35 cellular contexts compared by ENCODE assay signal in the genomic region with DNA sequence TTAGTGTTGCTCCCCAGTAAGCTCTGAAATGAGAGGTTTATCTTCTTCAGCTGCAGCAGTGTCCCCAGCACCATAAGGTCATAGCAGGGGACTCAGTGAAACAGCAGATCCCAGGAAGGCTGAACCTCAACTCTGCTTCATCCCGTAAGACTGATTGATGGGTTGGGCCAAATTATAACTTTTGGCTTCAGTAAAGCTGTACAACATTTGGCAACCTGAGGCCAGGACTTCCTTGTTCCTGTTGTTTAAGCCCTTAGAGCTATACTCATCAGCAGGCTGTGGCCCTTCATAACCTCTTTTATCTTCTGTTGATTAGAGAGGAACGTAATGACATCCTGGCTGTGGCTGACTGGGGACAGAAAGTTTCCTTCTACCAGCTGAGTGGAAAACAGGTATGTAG. TPM values are rescaled to one million over a fixed set of nuclear protein-coding genes. Genes with fewer than 3 reads are reported as not detected.
DNase-seq lines count a peak whose midpoint lies in the region; ATAC-seq, FAIRE-seq and TF ChIP-seq lines count a peak whose summit lies in the region.
"Had no signal": no experiment of that assay in that cellular context is flagged by ENCODE, and none has a peak within 500 bp of the region (broad histone marks: within the 10 kb centered on the region; RNA-seq: fewer than 3 reads in every experiment).

No MANE protein-coding gene starts in this region.

- in situ Hi-C loops in HepG2 (cut with HindIII; ENCODE audit: extremely low pct_ligation_motif_present, low pct_unique_long_range_greater_than_20kb), result no loop called here

- no peaks in the 10 kb centered on the region for H3K27me3 Mint-ChIP-seq in effector memory CD8-positive, alpha-beta T cell
- H3K27me3 Mint-ChIP-seq: activated CD4-positive, alpha-beta T cell treated with anti-CD3 and anti-CD28 coated beads, Interleukin-2, amount 10 ng/mL, durations not matched to agents 7 days and 5 days; central memory CD8-positive, alpha-beta T cell; stimulated activated naive CD8-positive, alpha-beta T cell treated with anti-CD3 and anti-CD28 coated beads, Interleukin-15, amount 100 ng/mL, for 72 hours had no signal

- H3K4me2 ChIP-seq in HepG2 (ENCODE audit: low read depth, low read length), result no peak overlapping the region

- no peaks in the 10 kb centered on the region for H4K20me1 ChIP-seq in HepG2 (ENCODE audit: insufficient read depth, low read length)

- no peak for DNase-seq in HepG2 (ENCODE audit: low spot score)
- no peak for DNase-seq in right lobe of liver
- no peak for DNase-seq in effector memory CD8-positive, alpha-beta T cell
- no peak for DNase-seq in stimulated activated CD4-positive, alpha-beta T cell treated with anti-CD3 and anti-CD28 coated beads, Interleukin-2, amount 100 ng/mL, for 48 hours
- no peak for DNase-seq in stimulated activated CD4-positive, alpha-beta T cell treated with anti-CD3 and anti-CD28 coated beads, Interleukin-15, amount 100 ng/mL, for 24 hours
- DNase-seq in vagina (ENCODE audit: extremely low spot score in 2 of 2), result no peak
- DNase-seq: activated CD4-positive, alpha-beta T cell treated with anti-CD3 and anti-CD28 coated beads, Interleukin-2, amount 10 ng/mL, durations not matched to agents 7 days and 5 days; activated naive CD4-positive, alpha-beta T cell treated with anti-CD3 and anti-CD28 coated beads, Interleukin-2, amount 50 U/mL, for 16 hours; anterior cingulate cortex; COR-L47; DMS79; foreskin fibroblast; GF-D8; GM23248; HFFc6; hippocampal formation; Karpas-422; lower lobe of right lung; MV-4-11; NCI-H1694 treated with DMSO at 0.1 percent for 48 hours; NCI-H2171 treated with DMSO at 0.1 percent for 48 hours; NCI-H526; stimulated activated naive CD8-positive, alpha-beta T cell treated with anti-CD3 and anti-CD28 coated beads, Interleukin-15, amount 100 ng/mL, for 72 hours had no signal

- TF ChIP-seq RAD21 in liver (IDR thresholded peaks at IDR 0.05) (no peak), HepG2 (CRISPR knock-in tag; IDR thresholded peaks at IDR 0.05) (no peak)

- no peaks in the 10 kb centered on the region for H3K36me3 ChIP-seq in liver (ENCODE audit: control insufficient read depth in 4 of 4, insufficient read depth in 3 of 4, low read depth in 1 of 4, low read length in 3 of 4)
- peaks cover 1 to 2% of the 10 kb centered on the region in 2 experiments; a peak in 1 of 5 replicates for H3K36me3 ChIP-seq in HepG2 (replicated peaks in 1 of 2; ENCODE audit: control insufficient read depth in 1 of 2, insufficient read depth in 2 of 2, low read length in 2 of 2)
- H3K36me3 ChIP-seq in gastroesophageal sphincter, result peaks cover 0 to 85% of the 10 kb centered on the region in 2 donors
- peaks cover 0 to 3% (median 0%) of the 10 kb centered on the region in 4 donors for H3K36me3 ChIP-seq in right lobe of liver
- H3K36me3 ChIP-seq in vagina, result peaks cover 0 to 5% of the 10 kb centered on the region in 2 donors

- no peak for TF ChIP-seq POLR2A in HepG2 (IDR thresholded peaks at IDR 0.05; ENCODE audit: insufficient read depth in 1 of 2, low read depth in 2 of 2, low read length in 2 of 2)
- no peak for TF ChIP-seq POLR2A in gastroesophageal sphincter (IDR thresholded peaks at IDR 0.05)
- no peak for TF ChIP-seq POLR2A in right lobe of liver (IDR thresholded peaks at IDR 0.05)
- TF ChIP-seq POLR2A in vagina (IDR thresholded peaks at IDR 0.05), result no peak

- H3K27me3 ChIP-seq in liver (ENCODE audit: control insufficient read depth in 4 of 4, insufficient read depth in 4 of 4, low read length in 3 of 4), result no peaks in the 10 kb centered on the region
- no peaks in the 10 kb centered on the region for H3K27me3 ChIP-seq in HepG2 (ENCODE audit: control insufficient read depth in 1 of 2, insufficient read depth in 2 of 2, low read length in 2 of 2)
- H3K27me3 ChIP-seq in gastroesophageal sphincter, result no peaks in the 10 kb centered on the region
- no peaks in the 10 kb centered on the region for H3K27me3 ChIP-seq in right lobe of liver
- H3K27me3 ChIP-seq in vagina, result no peaks in the 10 kb centered on the region
- H3K27me3 ChIP-seq: SJSA1, tibial nerve had no signal

- H3K9me3 ChIP-seq in liver (ENCODE audit: control insufficient read depth in 4 of 4, low read length in 3 of 4) (no peaks in the 10 kb centered on the region), HepG2 (ENCODE audit: low read length) (no peaks in the 10 kb centered on the region), gastroesophageal sphincter (no peaks in the 10 kb centered on the region), right lobe of liver (no peaks in the 10 kb centered on the region), vagina (no peaks in the 10 kb centered on the region)
- H3K9me3 ChIP-seq: lower lobe of right lung, SJSA1, tibial nerve had no signal

- no peak for FAIRE-seq in HepG2 (lab: Jason Lieb, UNC)
- FAIRE-seq: A204.1, RCC 7860 had no signal

- TF ChIP-seq EP300 in HepG2 (IDR thresholded peaks at IDR 0.05; ENCODE audit: low read depth in 2 of 2, low read length in 2 of 2) (no peak), HepG2 (CRISPR knock-in tag; IDR thresholded peaks at IDR 0.05; ENCODE audit: borderline replicate concordance) (no peak), gastroesophageal sphincter (IDR thresholded peaks at IDR 0.05) (no peak)

- peak overlapping the region in 1 of 2 donors; percentile 1 for H3K27ac Mint-ChIP-seq in effector memory CD8-positive, alpha-beta T cell
- H3K27ac Mint-ChIP-seq: activated CD4-positive, alpha-beta T cell treated with anti-CD3 and anti-CD28 coated beads, Interleukin-2, amount 10 ng/mL, durations not matched to agents 7 days and 5 days; HFFc6; T-helper 1 cell treated with Interleukin-12 subunit alpha and Interleukin-12 subunit beta and Interleukin-4 antibody, amounts not matched to agents 30 μg/mL and 1 μg/mL, for 36 hours had no signal

- no peaks in the 10 kb centered on the region for H3K4me1 Mint-ChIP-seq in effector memory CD8-positive, alpha-beta T cell (ENCODE audit: low read depth in 2 of 2)
- H3K4me1 Mint-ChIP-seq: central memory CD8-positive, alpha-beta T cell; stimulated activated naive CD8-positive, alpha-beta T cell treated with anti-CD3 and anti-CD28 coated beads, Interleukin-15, amount 100 ng/mL, for 72 hours had no signal

- H3K79me2 ChIP-seq in HepG2 (ENCODE audit: insufficient read depth, low read length), result no peaks in the 10 kb centered on the region

- H3K9ac ChIP-seq in liver (ENCODE audit: low read depth in 1 of 2, low read length in 2 of 2) (no peak overlapping the region), HepG2 (ENCODE audit: insufficient read depth, low read depth, low read length) (no peak overlapping the region)
- H3K9ac ChIP-seq: GM23248 had no signal

- H3K36me3 Mint-ChIP-seq in effector memory CD8-positive, alpha-beta T cell (ENCODE audit: insufficient read depth), result peaks cover 5% of the 10 kb centered on the region

- 22% methylated on average over 2 of the region's 2 CpGs for WGBS in liver
- 82% methylated on average over 2 of the region's 2 CpGs for whole genome bisulfite sequencing in HepG2 (ENCODE audit: low lambda C conversion rate)
- WGBS in gastroesophageal sphincter (ENCODE audit: low coverage in 1 of 2), 2 donors, result 56% methylated on average over 2 of the region's 2 CpGs; no CpG with 5 or more reads in 1 of the 2 donors
- 25% methylated on average over 2 of the region's 2 CpGs for WGBS in right lobe of liver (ENCODE audit: insufficient coverage, low coverage, low lambda C conversion rate, missing lambda C conversion rate)

- no peak for ATAC-seq in HepG2
- ATAC-seq in gastroesophageal sphincter, result peak; percentile 46
- ATAC-seq in right lobe of liver, result peak; percentile 43 to 78 (median 68)
- ATAC-seq in effector memory CD8-positive, alpha-beta T cell (replicated peaks), result no peak
- ATAC-seq: sciatic nerve; stimulated activated naive CD8-positive, alpha-beta T cell treated with anti-CD3 and anti-CD28 coated beads, Interleukin-15, amount 100 ng/mL, for 72 hours had no signal

- H3K27ac ChIP-seq in liver (ENCODE audit: low read depth in 1 of 2, low read length in 2 of 2) (no peak overlapping the region), HepG2 (ENCODE audit: extremely low read length, insufficient read depth, low read length) (no peak overlapping the region), gastroesophageal sphincter (no peak overlapping the region), right lobe of liver (peak overlapping the region; percentile 49 to 76 (median 62)), vagina (no peak overlapping the region)
- H3K27ac ChIP-seq: epithelial cell of prostate, GM23248, lower lobe of right lung, SJSA1, tibial nerve, VCaP had no signal

- BruUV-seq in HepG2 (replicated peaks; lab: Mats Ljungman, UMichigan), result no TSS peak

- CTCF ChIA-PET in HepG2 (lab: Yijun Ruan, JAX; ENCODE audit: low intra/inter-chr PET ratio, low total read pairs), result no interaction called here

- peaks cover 11 to 42% (median 30%) of the 10 kb centered on the region in 4 donors for H3K4me1 ChIP-seq in liver (ENCODE audit: control insufficient read depth in 4 of 4, insufficient read depth in 4 of 4, low read length in 3 of 4)
- peaks cover 34% of the 10 kb centered on the region for H3K4me1 ChIP-seq in HepG2 (ENCODE audit: insufficient read depth, low read length)
- H3K4me1 ChIP-seq in gastroesophageal sphincter, result no peaks in the 10 kb centered on the region
- H3K4me1 ChIP-seq in right lobe of liver, result peaks cover 0 to 48% (median 20%) of the 10 kb centered on the region in 4 donors
- no peaks in the 10 kb centered on the region for H3K4me1 ChIP-seq in vagina
- H3K4me1 ChIP-seq: tibial nerve had no signal

- H3K4me3 ChIP-seq in liver (ENCODE audit: low read depth in 1 of 3, low read length in 3 of 3) (no peak overlapping the region), HepG2 (replicated peaks in 1 of 3; ENCODE audit: insufficient read depth in 1 of 3, low read depth in 2 of 3, low read length in 3 of 3) (no peak overlapping the region), gastroesophageal sphincter (no peak overlapping the region), right lobe of liver (no peak overlapping the region), vagina (no peak overlapping the region)
- H3K4me3 ChIP-seq: GM23248, lower lobe of right lung, SJSA1, tibial nerve had no signal

- H3K4me3 Mint-ChIP-seq in effector memory CD8-positive, alpha-beta T cell, result no peak overlapping the region
- H3K4me3 Mint-ChIP-seq: activated CD4-positive, alpha-beta T cell treated with anti-CD3 and anti-CD28 coated beads, Interleukin-2, amount 10 ng/mL, durations not matched to agents 7 days and 5 days; central memory CD8-positive, alpha-beta T cell; HFFc6; neural crest cell; stimulated activated naive CD8-positive, alpha-beta T cell treated with anti-CD3 and anti-CD28 coated beads, Interleukin-15, amount 100 ng/mL, for 72 hours; T-helper 1 cell treated with Interleukin-12 subunit alpha and Interleukin-12 subunit beta and Interleukin-4 antibody, amounts not matched to agents 30 μg/mL and 1 μg/mL, for 36 hours had no signal

- intact Hi-C loops in HepG2 (cut with micrococcal nuclease; ENCODE audit: unreplicated experiment) (no loop called here), right lobe of liver (cut with DNase I) (no loop called here), vagina (cut with DNase I) (no loop called here)

- H2AFZ ChIP-seq in HepG2 (ENCODE audit: low read length), result no peak overlapping the region
- H2AFZ ChIP-seq: GM23248 had no signal

- TF ChIP-seq CTCF in liver (IDR thresholded peaks at IDR 0.05; ENCODE audit: low read depth, low read length, missing input control), result no peak
- no peak for TF ChIP-seq CTCF in HepG2 (CRISPR knock-in tag; IDR thresholded peaks at IDR 0.05)
- no peak for TF ChIP-seq CTCF in gastroesophageal sphincter (IDR thresholded peaks at IDR 0.05)
- no peak for TF ChIP-seq CTCF in right lobe of liver (IDR thresholded peaks at IDR 0.05)
- no peak for TF ChIP-seq CTCF in vagina (IDR thresholded peaks at IDR 0.05)

- H3K9me3 Mint-ChIP-seq in effector memory CD8-positive, alpha-beta T cell, result no peaks in the 10 kb centered on the region
- H3K9me3 Mint-ChIP-seq: activated CD4-positive, alpha-beta T cell treated with anti-CD3 and anti-CD28 coated beads, Interleukin-2, amount 10 ng/mL, durations not matched to agents 7 days and 5 days; central memory CD8-positive, alpha-beta T cell; HFFc6; neural crest cell; stimulated activated naive CD8-positive, alpha-beta T cell treated with anti-CD3 and anti-CD28 coated beads, Interleukin-15, amount 100 ng/mL, for 72 hours; T-helper 1 cell treated with Interleukin-12 subunit alpha and Interleukin-12 subunit beta and Interleukin-4 antibody, amounts not matched to agents 30 μg/mL and 1 μg/mL, for 36 hours had no signal

- POLR2A ChIA-PET in HepG2 (lab: Yijun Ruan, JAX), result interaction anchor here (1.4 kb wide), 1 partner anchor 69 kb away, joined by 3 read pairs; no protein-coding TSS in a partner anchor

RNA-seq across cellular contexts. Expression of a gene that starts 29.0 kb away (rescaled TPM):
- total RNA-seq in liver (10 to 100 TPM; 14.9 to 25.8 TPM), HepG2 (2016; rRNA removed; fragmentation: Illumina TruSeq; extraction: Trizol) (10.3 and 10.8 TPM in 2 replicates), gastroesophageal sphincter (10 to 100 TPM; 18.1 to 38.3 (median 26.8) TPM), right lobe of liver (10 to 100 TPM in 4 of 6 experiments, 1 to 10 TPM in 2; 7.1 to 16.8 (median 11.5) TPM), vagina (33.4 TPM)
- polyA plus RNA-seq in liver (1 to 10 TPM; 3.3 to 6.3 TPM), HepG2 (2011; rRNA removed) (9.1 and 10.1 TPM in 2 replicates)
- 1.7 and 3.1 TPM in 2 replicates for total RNA-seq in HepG2 (2016; cell fraction: cytosol; rRNA removed; fragmentation: Illumina TruSeq; extraction: Trizol; ENCODE audit: low read depth)
- total RNA-seq in HepG2 (2016; cell fraction: insoluble cytoplasmic fraction; rRNA removed; fragmentation: Illumina TruSeq; extraction: Trizol), result 9.7 and 10.0 TPM in 2 replicates
- 3.2 and 3.8 TPM in 2 replicates for total RNA-seq in HepG2 (2016; cell fraction: membrane; rRNA removed; fragmentation: Illumina TruSeq; extraction: Trizol)
- total RNA-seq in HepG2 (2016; cell fraction: nucleus; rRNA removed; fragmentation: Illumina TruSeq; extraction: Trizol), result 13.1 and 17.6 TPM in 2 replicates
- 6.0 and 7.1 TPM in 2 replicates for polyA plus RNA-seq in HepG2 (2011; cell fraction: cytosol; rRNA removed)
- 39.5 and 68.7 TPM in 2 replicates for polyA plus RNA-seq in HepG2 (2011; cell fraction: nucleus; rRNA removed)
- 8.5 and 8.9 TPM in 2 replicates for polyA plus RNA-seq in HepG2 (2012)
- 1.0 and 2.0 TPM in 2 replicates for polyA plus RNA-seq in HepG2 (2016; cell fraction: cytosol; fragmentation: Illumina TruSeq; extraction: Trizol; ENCODE audit: low read depth)
- 6.8 and 7.9 TPM in 2 replicates for polyA plus RNA-seq in HepG2 (2016; cell fraction: insoluble cytoplasmic fraction; fragmentation: Illumina TruSeq; extraction: Trizol; ENCODE audit: low read depth)
- 1.5 and 2.2 TPM in 2 replicates for polyA plus RNA-seq in HepG2 (2016; cell fraction: membrane; fragmentation: Illumina TruSeq; extraction: Trizol; ENCODE audit: low read depth)
- polyA plus RNA-seq in HepG2 (2016; cell fraction: nucleus; fragmentation: Illumina TruSeq; extraction: Trizol; ENCODE audit: insufficient read depth, low read depth), result 31.1 and 32.0 TPM in 2 replicates
- 44.2 and 53.6 TPM in 2 replicates for polyA minus RNA-seq in HepG2 (2011; rRNA and poly(A)+ RNA removed; ENCODE audit: low replicate concordance)
- polyA minus RNA-seq in HepG2 (2011; cell fraction: cytosol; rRNA and poly(A)+ RNA removed), result 4.7 and 7.2 TPM in 2 replicates
- 22.0 and 30.6 TPM in 2 replicates for polyA minus RNA-seq in HepG2 (2011; cell fraction: nucleus; rRNA and poly(A)+ RNA removed)

RNA-seq across cellular contexts. Expression of a gene that starts 29.3 kb away (rescaled TPM):
- 10 to 100 TPM; 16.9 to 17.1 TPM for total RNA-seq in liver
- polyA plus RNA-seq in liver, result 10 to 100 TPM; 17.4 to 24.8 TPM
- 25.3 and 26.9 TPM in 2 replicates for total RNA-seq in HepG2 (2016; rRNA removed; fragmentation: Illumina TruSeq; extraction: Trizol)
- 5.2 and 7.0 TPM in 2 replicates for total RNA-seq in HepG2 (2016; cell fraction: cytosol; rRNA removed; fragmentation: Illumina TruSeq; extraction: Trizol; ENCODE audit: low read depth)
- total RNA-seq in HepG2 (2016; cell fraction: insoluble cytoplasmic fraction; rRNA removed; fragmentation: Illumina TruSeq; extraction: Trizol), result 25.0 and 27.0 TPM in 2 replicates
- total RNA-seq in HepG2 (2016; cell fraction: membrane; rRNA removed; fragmentation: Illumina TruSeq; extraction: Trizol), result 11.5 and 12.6 TPM in 2 replicates
- total RNA-seq in HepG2 (2016; cell fraction: nucleus; rRNA removed; fragmentation: Illumina TruSeq; extraction: Trizol), result 30.2 and 35.1 TPM in 2 replicates
- polyA plus RNA-seq in HepG2 (2011; rRNA removed), result 13.7 and 14.9 TPM in 2 replicates
- 4.8 and 4.9 TPM in 2 replicates for polyA plus RNA-seq in HepG2 (2011; cell fraction: cytosol; rRNA removed)
- polyA plus RNA-seq in HepG2 (2011; cell fraction: nucleus; rRNA removed), result 22.5 and 26.7 TPM in 2 replicates
- polyA plus RNA-seq in HepG2 (2012), result 10.8 and 12.2 TPM in 2 replicates
- polyA plus RNA-seq in HepG2 (2016; cell fraction: cytosol; fragmentation: Illumina TruSeq; extraction: Trizol; ENCODE audit: low read depth), result 1.9 and 2.1 TPM in 2 replicates
- polyA plus RNA-seq in HepG2 (2016; cell fraction: insoluble cytoplasmic fraction; fragmentation: Illumina TruSeq; extraction: Trizol; ENCODE audit: low read depth), result 21.7 and 24.1 TPM in 2 replicates
- 4.6 and 5.5 TPM in 2 replicates for polyA plus RNA-seq in HepG2 (2016; cell fraction: membrane; fragmentation: Illumina TruSeq; extraction: Trizol; ENCODE audit: low read depth)
- 43.7 and 51.7 TPM in 2 replicates for polyA plus RNA-seq in HepG2 (2016; cell fraction: nucleus; fragmentation: Illumina TruSeq; extraction: Trizol; ENCODE audit: insufficient read depth, low read depth)
- 6.9 and 16.7 TPM in 2 replicates for polyA minus RNA-seq in HepG2 (2011; rRNA and poly(A)+ RNA removed; ENCODE audit: low replicate concordance)
- 4.8 and 6.9 TPM in 2 replicates for polyA minus RNA-seq in HepG2 (2011; cell fraction: cytosol; rRNA and poly(A)+ RNA removed)
- polyA minus RNA-seq in HepG2 (2011; cell fraction: nucleus; rRNA and poly(A)+ RNA removed), result 32.4 and 39.8 TPM in 2 replicates
- 10 to 100 TPM; 11.4 to 38.6 (median 18.8) TPM for total RNA-seq in gastroesophageal sphincter
- 10 to 100 TPM; 16.9 to 26.1 (median 25.3) TPM for total RNA-seq in right lobe of liver
- 32.4 TPM for total RNA-seq in vagina

RNA-seq across cellular contexts. Expression of a gene that starts 40.6 kb away (rescaled TPM):
- total RNA-seq in liver, result under 1 TPM; 0.37 to 0.67 TPM
- polyA plus RNA-seq in liver, result 1 to 10 TPM in 1 of 2 donors, under 1 TPM in 1; 0.62 to 2.4 TPM
- 0.11 and 0.31 TPM in 2 replicates for total RNA-seq in HepG2 (2016; rRNA removed; fragmentation: Illumina TruSeq; extraction: Trizol)
- total RNA-seq in HepG2 (2016; cell fraction: cytosol; rRNA removed; fragmentation: Illumina TruSeq; extraction: Trizol; ENCODE audit: low read depth), result 0.18 TPM in 1 of 2 replicates, not detected in the other
- total RNA-seq in HepG2 (2016; cell fraction: insoluble cytoplasmic fraction; rRNA removed; fragmentation: Illumina TruSeq; extraction: Trizol), result 0.07 and 0.26 TPM in 2 replicates
- 0.14 and 0.15 TPM in 2 replicates for total RNA-seq in HepG2 (2016; cell fraction: membrane; rRNA removed; fragmentation: Illumina TruSeq; extraction: Trizol)
- 0.34 and 0.50 TPM in 2 replicates for total RNA-seq in HepG2 (2016; cell fraction: nucleus; rRNA removed; fragmentation: Illumina TruSeq; extraction: Trizol)
- 2.4 and 2.9 TPM in 2 replicates for polyA plus RNA-seq in HepG2 (2011; rRNA removed)
- polyA plus RNA-seq in HepG2 (2011; cell fraction: cytosol; rRNA removed), result 1.3 and 1.4 TPM in 2 replicates
- 9.6 and 10.2 TPM in 2 replicates for polyA plus RNA-seq in HepG2 (2011; cell fraction: nucleus; rRNA removed)
- 2.4 and 3.5 TPM in 2 replicates for polyA plus RNA-seq in HepG2 (2012)
- 0.06 and 0.17 TPM in 2 replicates for polyA plus RNA-seq in HepG2 (2016; cell fraction: cytosol; fragmentation: Illumina TruSeq; extraction: Trizol; ENCODE audit: low read depth)
- 0.33 and 0.35 TPM in 2 replicates for polyA plus RNA-seq in HepG2 (2016; cell fraction: insoluble cytoplasmic fraction; fragmentation: Illumina TruSeq; extraction: Trizol; ENCODE audit: low read depth)
- polyA plus RNA-seq in HepG2 (2016; cell fraction: membrane; fragmentation: Illumina TruSeq; extraction: Trizol; ENCODE audit: low read depth), result 0.15 and 0.24 TPM in 2 replicates
- polyA plus RNA-seq in HepG2 (2016; cell fraction: nucleus; fragmentation: Illumina TruSeq; extraction: Trizol; ENCODE audit: insufficient read depth, low read depth), result 0.92 and 1.5 TPM in 2 replicates
- 1.9 and 2.0 TPM in 2 replicates for polyA minus RNA-seq in HepG2 (2011; rRNA and poly(A)+ RNA removed; ENCODE audit: low replicate concordance)
- polyA minus RNA-seq in HepG2 (2011; cell fraction: cytosol; rRNA and poly(A)+ RNA removed), result 0.70 and 0.89 TPM in 2 replicates
- polyA minus RNA-seq in HepG2 (2011; cell fraction: nucleus; rRNA and poly(A)+ RNA removed), result 3.9 and 4.8 TPM in 2 replicates
- total RNA-seq in gastroesophageal sphincter, result under 1 TPM in 2 of 4 donors, not detected in 2; 0.08 to 0.47 TPM
- 1 to 10 TPM in 5 of 6 experiments, under 1 TPM in 1; 0.26 to 4.7 (median 2.0) TPM for total RNA-seq in right lobe of liver
- not detected for total RNA-seq in vagina
- total RNA-seq: GM23248, SJSA1 had no signal
- polyA plus RNA-seq: GM23248 had no signal

RNA-seq across cellular contexts. Expression of a gene that starts 59.4 kb away (rescaled TPM):
- total RNA-seq in liver (not detected), HepG2 (2016; rRNA removed; fragmentation: Illumina TruSeq; extraction: Trizol) (not detected in 2 replicates), gastroesophageal sphincter (not detected), right lobe of liver (not detected), vagina (not detected)
- polyA plus RNA-seq in liver (not detected), HepG2 (2011; rRNA removed) (not detected in 2 replicates)
- not detected in 2 replicates for total RNA-seq in HepG2 (2016; cell fraction: cytosol; rRNA removed; fragmentation: Illumina TruSeq; extraction: Trizol; ENCODE audit: low read depth)
- total RNA-seq in HepG2 (2016; cell fraction: insoluble cytoplasmic fraction; rRNA removed; fragmentation: Illumina TruSeq; extraction: Trizol), result not detected in 2 replicates
- not detected in 2 replicates for total RNA-seq in HepG2 (2016; cell fraction: membrane; rRNA removed; fragmentation: Illumina TruSeq; extraction: Trizol)
- total RNA-seq in HepG2 (2016; cell fraction: nucleus; rRNA removed; fragmentation: Illumina TruSeq; extraction: Trizol), result not detected in 2 replicates
- not detected in 2 replicates for polyA plus RNA-seq in HepG2 (2011; cell fraction: cytosol; rRNA removed)
- 0.05 TPM in 1 of 2 replicates, not detected in the other for polyA plus RNA-seq in HepG2 (2011; cell fraction: nucleus; rRNA removed)
- not detected in 2 replicates for polyA plus RNA-seq in HepG2 (2012)
- polyA plus RNA-seq in HepG2 (2016; cell fraction: cytosol; fragmentation: Illumina TruSeq; extraction: Trizol; ENCODE audit: low read depth), result not detected in 2 replicates
- not detected in 2 replicates for polyA plus RNA-seq in HepG2 (2016; cell fraction: insoluble cytoplasmic fraction; fragmentation: Illumina TruSeq; extraction: Trizol; ENCODE audit: low read depth)
- not detected in 2 replicates for polyA plus RNA-seq in HepG2 (2016; cell fraction: membrane; fragmentation: Illumina TruSeq; extraction: Trizol; ENCODE audit: low read depth)
- not detected in 2 replicates for polyA plus RNA-seq in HepG2 (2016; cell fraction: nucleus; fragmentation: Illumina TruSeq; extraction: Trizol; ENCODE audit: insufficient read depth, low read depth)
- polyA minus RNA-seq in HepG2 (2011; rRNA and poly(A)+ RNA removed; ENCODE audit: low replicate concordance), result not detected in 2 replicates
- polyA minus RNA-seq in HepG2 (2011; cell fraction: cytosol; rRNA and poly(A)+ RNA removed), result not detected in 2 replicates
- not detected in 2 replicates for polyA minus RNA-seq in HepG2 (2011; cell fraction: nucleus; rRNA and poly(A)+ RNA removed)
- total RNA-seq: activated CD4-positive, alpha-beta T cell treated with anti-CD3 and anti-CD28 coated beads, Interleukin-2, amount 10 ng/mL, durations not matched to agents 7 days and 5 days; GM23248; HFFc6; lower lobe of right lung; neural crest cell; sciatic nerve; SJSA1; tibial nerve had no signal
- polyA plus RNA-seq: GM23248 had no signal

Comparison
In these comparisons a context has a peak if more than half of its experiments do, and no peak if none do; other contexts are left out.
1. H3K27ac ChIP-seq: peak in right lobe of liver (3 of 3); none in liver (0 of 2), HepG2 (single experiment), gastroesophageal sphincter (0 of 4) and vagina (single experiment).
2. ATAC-seq: peak in gastroesophageal sphincter (single experiment) and right lobe of liver (4 of 4); none in HepG2 (single experiment) and effector memory CD8-positive, alpha-beta T cell (single experiment).